1 cellular context compared by ENCODE assay signal in genomic region chr19:6272913-6273600, GRCh38.
A peak's percentile ranks its signal among the peaks of the same experiment; 100 is the strongest.
TF ChIP-seq lines count a peak whose summit lies in the region.

No MANE protein-coding gene starts in this region.

TF ChIP-seq in HepG2, 621 proteins besides CTCF, POLR2A, EP300 and RAD21:
- no peak for TF ChIP-seq ZNF318 (CRISPR knock-in tag; IDR thresholded peaks at IDR 0.05)
- TF ChIP-seq HOXA3 (CRISPR knock-in tag; IDR thresholded peaks at IDR 0.05), result no peak
- no peak for TF ChIP-seq ZNF143 (CRISPR knock-in tag; IDR thresholded peaks at IDR 0.05)
- TF ChIP-seq GTF3A (CRISPR knock-in tag; conservative IDR thresholded peaks at IDR 0.05), result no peak
- peak; percentile 22; the same call in 1 of the 2 replicates for TF ChIP-seq ZNF280B (CRISPR knock-in tag; IDR thresholded peaks at IDR 0.05; ENCODE audit: borderline replicate concordance)
- TF ChIP-seq ZNF292 (CRISPR knock-in tag; IDR thresholded peaks at IDR 0.05; ENCODE audit: borderline replicate concordance, low read depth), result no peak
- no peak for TF ChIP-seq ZNF121 (CRISPR knock-in tag; IDR thresholded peaks at IDR 0.05)
- TF ChIP-seq, protein P1, sequence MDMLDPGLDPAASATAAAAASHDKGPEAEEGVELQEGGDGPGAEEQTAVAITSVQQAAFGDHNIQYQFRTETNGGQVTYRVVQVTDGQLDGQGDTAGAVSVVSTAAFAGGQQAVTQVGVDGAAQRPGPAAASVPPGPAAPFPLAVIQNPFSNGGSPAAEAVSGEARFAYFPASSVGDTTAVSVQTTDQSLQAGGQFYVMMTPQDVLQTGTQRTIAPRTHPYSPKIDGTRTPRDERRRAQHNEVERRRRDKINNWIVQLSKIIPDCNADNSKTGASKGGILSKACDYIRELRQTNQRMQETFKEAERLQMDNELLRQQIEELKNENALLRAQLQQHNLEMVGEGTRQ (IDR thresholded peaks at IDR 0.05; ENCODE audit: low read depth, low read length), result no peak
- TF ChIP-seq, protein P1 (CRISPR knock-in tag; IDR thresholded peaks at IDR 0.05; ENCODE audit: borderline replicate concordance), result no peak
- TF ChIP-seq, protein P2, sequence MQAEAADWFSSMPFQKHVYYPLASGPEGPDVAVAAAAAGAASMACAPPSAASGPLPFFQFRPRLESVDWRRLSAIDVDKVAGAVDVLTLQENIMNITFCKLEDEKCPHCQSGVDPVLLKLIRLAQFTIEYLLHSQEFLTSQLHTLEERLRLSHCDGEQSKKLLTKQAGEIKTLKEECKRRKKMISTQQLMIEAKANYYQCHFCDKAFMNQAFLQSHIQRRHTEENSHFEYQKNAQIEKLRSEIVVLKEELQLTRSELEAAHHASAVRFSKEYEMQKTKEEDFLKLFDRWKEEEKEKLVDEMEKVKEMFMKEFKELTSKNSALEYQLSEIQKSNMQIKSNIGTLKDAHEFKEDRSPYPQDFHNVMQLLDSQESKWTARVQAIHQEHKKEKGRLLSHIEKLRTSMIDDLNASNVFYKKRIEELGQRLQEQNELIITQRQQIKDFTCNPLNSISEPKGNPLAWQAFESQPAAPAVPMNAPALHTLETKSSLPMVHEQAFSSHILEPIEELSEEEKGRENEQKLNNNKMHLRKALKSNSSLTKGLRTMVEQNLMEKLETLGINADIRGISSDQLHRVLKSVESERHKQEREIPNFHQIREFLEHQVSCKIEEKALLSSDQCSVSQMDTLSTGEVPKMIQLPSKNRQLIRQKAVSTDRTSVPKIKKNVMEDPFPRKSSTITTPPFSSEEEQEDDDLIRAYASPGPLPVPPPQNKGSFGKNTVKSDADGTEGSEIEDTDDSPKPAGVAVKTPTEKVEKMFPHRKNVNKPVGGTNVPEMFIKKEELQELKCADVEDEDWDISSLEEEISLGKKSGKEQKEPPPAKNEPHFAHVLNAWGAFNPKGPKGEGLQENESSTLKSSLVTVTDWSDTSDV (CRISPR knock-in tag; IDR thresholded peaks at IDR 0.05), result 0 out of 2 replicates have a peak, but pooled peaks have one; percentile 26
